In genomic region chr4:173334085-173334890, GRCh38 we compare ENCODE assay signal across 8 cellular contexts. TPM values are rescaled to one million over a fixed set of nuclear protein-coding genes. Genes with fewer than 3 reads are reported as not detected.
DNase-seq lines count a peak whose midpoint lies in the region; ATAC-seq, FAIRE-seq and TF ChIP-seq lines count a peak whose summit lies in the region.

HMGB2 (minus strand) TSS chr4:173334358; CDS start chr4:173333649, 709 bp downstream.

- H4K8ac ChIP-seq in trophoblast cell (ENCODE audit: low read depth, low read length): peak within 1 kb of the TSS; percentile 96

- H3K4ac ChIP-seq in trophoblast cell (ENCODE audit: low read depth, low read length): peak within 1 kb of the TSS; percentile 99

- H3K14ac ChIP-seq in trophoblast cell (ENCODE audit: low read length): peak within 1 kb of the TSS; percentile 99

- peak within 1 kb of the TSS; percentile 95 for H2BK120ac ChIP-seq in trophoblast cell (ENCODE audit: insufficient read depth, low read length, poor library complexity)

- in situ Hi-C loops in transverse colon (cut with MboI; ENCODE audit: low pct_ligation_motif_present in 1 of 4, low pct_unique_long_range_greater_than_20kb in 1 of 4, low sequenced_read_pairs in 3 of 4): no loop called here

- peak within 1 kb of the TSS; percentile 90 for H3K9ac ChIP-seq in trophoblast cell (ENCODE audit: low read length)

- H3K4me3 ChIP-seq in adrenal gland (peak within 1 kb of the TSS; percentile 50 to 99 (median 69)), trophoblast cell (ENCODE audit: low read depth, low read length) (peak within 1 kb of the TSS; percentile 86), transverse colon (peak within 1 kb of the TSS; percentile 62 to 97 (median 86))

- intact Hi-C loops in adrenal gland (cut with DNase I) (loop anchor here in 1 of 2 donors (5.0 kb wide), 1 partner anchor 38 kb away; the partner anchor contains the start of gene SAP30), cardiac septum (cut with DNase I) (loop anchor here (1.0 to 5.0 kb wide), 2 partner anchors 36 to 158 kb away; partner anchors contain the start of gene SAP30), transverse colon (cut with DNase I; ENCODE audit: low total_unique reads) (loop anchor here (5.0 kb wide), 2 partner anchors 38 to 83 kb away; partner anchors contain the start of gene SAP30)

- H4K91ac ChIP-seq in trophoblast cell (ENCODE audit: low read depth, low read length): peak within 1 kb of the TSS; percentile 94

- no peak within 1 kb of the TSS for H3K23ac ChIP-seq in trophoblast cell (ENCODE audit: low read length)

- peaks cover 9% of the 10 kb centered on the region for H3K79me2 ChIP-seq in trophoblast cell (ENCODE audit: control insufficient read depth, insufficient read depth, low read length, poor library complexity)

- H3K4me1 ChIP-seq in adrenal gland (replicated peaks in 1 of 2) (peaks cover 0 to 15% of the 10 kb centered on the region in 2 donors), trophoblast cell (ENCODE audit: control insufficient read depth in 1 of 2, insufficient read depth in 2 of 2, low read length in 2 of 2) (no peaks in the 10 kb centered on the region), transverse colon (peaks cover 3 to 32% (median 19%) of the 10 kb centered on the region in 4 donors)

- H3K9me3 ChIP-seq in adrenal gland (replicated peaks in 1 of 3) (no peaks in the 10 kb centered on the region), trophoblast cell (ENCODE audit: insufficient read depth, low read depth, low read length) (no peaks in the 10 kb centered on the region), transverse colon (no peaks in the 10 kb centered on the region)

- WGBS in adrenal gland, 4 donors: 0 to 1% (median 0%) methylated on average over 31 to 61 of the region's 61 CpGs
- WGBS in trophoblast cell (ENCODE audit: extremely low coverage, insufficient coverage, insufficient read length): no CpG with 5 or more reads among the region's 61 CpGs
- WGBS in transverse colon (ENCODE audit: low coverage in 1 of 2), 2 donors: 0% methylated on average over 58 of the region's 61 CpGs; no CpG with 5 or more reads in 1 of the 2 donors

- peak; percentile 97 for FAIRE-seq in GM12892 (lab: Jason Lieb, UNC)

- peak within 1 kb of the TSS; percentile 98 for H3K18ac ChIP-seq in trophoblast cell (ENCODE audit: low read length)

- peak within 1 kb of the TSS; percentile 94 to 100 (median 96) for H3K27ac ChIP-seq in adrenal gland
- peak within 1 kb of the TSS; percentile 95 for H3K27ac ChIP-seq in trophoblast cell (ENCODE audit: low read depth, low read length)
- H3K27ac ChIP-seq in transverse colon: peak within 1 kb of the TSS; percentile 97 to 99 (median 98)

- no peak within 1 kb of the TSS for H2BK12ac ChIP-seq in trophoblast cell (ENCODE audit: low read length)

- TF ChIP-seq CTCF in adrenal gland (IDR thresholded peaks at IDR 0.05) (peak in 1 of 6 experiments; percentile 10), transverse colon (IDR thresholded peaks at IDR 0.05) (no peak)

- no peak for TF ChIP-seq EP300 in transverse colon (IDR thresholded peaks at IDR 0.05; ENCODE audit: low read depth)

- H2AFZ ChIP-seq in trophoblast cell (ENCODE audit: insufficient read depth, low read length, poor library complexity): peak within 1 kb of the TSS; percentile 97

- ATAC-seq in HG02852 (IDR thresholded peaks at IDR 0.05; ENCODE audit: unreplicated experiment): peak; percentile 90

- peaks cover 13% of the 10 kb centered on the region for H3K79me1 ChIP-seq in trophoblast cell (ENCODE audit: low read length)

- peak within 1 kb of the TSS; percentile 94 for H2BK5ac ChIP-seq in trophoblast cell (ENCODE audit: low read depth, low read length, poor library complexity)

- no peaks in the 10 kb centered on the region for H3K36me3 ChIP-seq in adrenal gland (replicated peaks in 1 of 2)
- peaks cover 4 to 5% of the 10 kb centered on the region in 2 experiments for H3K36me3 ChIP-seq in trophoblast cell (ENCODE audit: control insufficient read depth in 1 of 2, insufficient read depth in 2 of 2, low read length in 2 of 2)
- peaks cover 0 to 7% (median 2%) of the 10 kb centered on the region in 4 donors for H3K36me3 ChIP-seq in transverse colon

- peak; percentile 99 for TF ChIP-seq POLR2A in GM12892 (IDR thresholded peaks at IDR 0.05; ENCODE audit: low read depth, low read length)
- TF ChIP-seq POLR2A in adrenal gland (IDR thresholded peaks at IDR 0.05): peak; percentile 92 to 97
- peak; percentile 99 for TF ChIP-seq POLR2A in transverse colon (IDR thresholded peaks at IDR 0.05)

- peak; percentile 87 for DNase-seq in GM12892 (ENCODE audit: insufficient read length)
- peak; percentile 99 for DNase-seq in NCI-H146 (lab: John Stamatoyannopoulos, UW)
- DNase-seq in T-helper 1 cell: peak; percentile 97 to 100 (median 99)
- DNase-seq in adrenal gland: peak; percentile 100
- peak; percentile 100 for DNase-seq in cardiac septum (ENCODE audit: low spot score)
- DNase-seq in trophoblast cell: peak; percentile 100
- peak; percentile 100 for DNase-seq in transverse colon

- H2AK5ac ChIP-seq in trophoblast cell (ENCODE audit: low read length): peak within 1 kb of the TSS; percentile 98

- H3K4me2 ChIP-seq in trophoblast cell (ENCODE audit: low read length): peak within 1 kb of the TSS; percentile 74

- H3K27me3 ChIP-seq in adrenal gland (no peaks in the 10 kb centered on the region), trophoblast cell (ENCODE audit: insufficient read depth, low read length) (no peaks in the 10 kb centered on the region), transverse colon (no peaks in the 10 kb centered on the region)

- peak within 1 kb of the TSS; percentile 99 for H4K12ac ChIP-seq in trophoblast cell (ENCODE audit: low read depth, low read length)

RNA-seq across cellular contexts. Expression of gene HMGB2, which starts in this region (rescaled TPM):
- polyA plus RNA-seq in GM12892 (2012; ENCODE audit: missing spikeins): 416 TPM
- total RNA-seq in adrenal gland (10 to 100 TPM in 7 of 8 donors, 1 to 10 TPM in 1; 7.5 to 25.3 (median 21.8) TPM), cardiac septum (41.8 TPM), transverse colon (10 to 100 TPM in 3 of 4 donors, 1 to 10 TPM in 1; 9.4 to 34.9 (median 29.1) TPM)
- polyA plus RNA-seq in adrenal gland: 10 to 100 TPM; 38.6 to 46.1 (median 42.8) TPM
- polyA plus RNA-seq in trophoblast cell (2013): 147 and 166 TPM in 2 replicates

Comparison
In these comparisons a context has a peak if more than half of its experiments do, and no peak if none do; other contexts are left out.
1. Peak in every context shown above with its lines: DNase-seq, ATAC-seq, H3K4me3 ChIP-seq and H3K27ac ChIP-seq.